11 cellular contexts compared by ENCODE assay signal in the genomic region with DNA sequence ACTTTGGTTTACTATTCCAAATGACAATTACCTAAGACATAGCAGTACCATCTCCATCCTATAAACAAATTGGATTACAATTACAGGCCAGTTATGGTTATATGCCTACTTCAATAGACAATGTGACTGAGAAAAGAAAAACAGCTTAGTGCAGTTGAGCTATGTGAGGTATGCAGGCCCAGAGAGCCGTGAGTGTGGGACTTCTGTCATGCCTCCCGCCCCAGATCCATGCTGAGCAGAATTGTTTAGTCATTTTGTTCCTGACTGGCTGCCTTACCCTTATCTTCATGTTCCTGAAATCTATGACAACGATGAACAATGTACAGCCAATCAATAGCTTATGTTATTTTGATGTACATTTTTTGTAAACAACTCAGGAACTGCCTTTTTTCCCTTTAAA. TPM values are rescaled to one million over a fixed set of nuclear protein-coding genes. Genes with fewer than 3 reads are reported as not detected.
DNase-seq lines count a peak whose midpoint lies in the region; ATAC-seq and TF ChIP-seq lines count a peak whose summit lies in the region.
"Had no signal": no experiment of that assay in that cellular context is flagged by ENCODE, and none has a peak within 500 bp of the region (broad histone marks: within the 10 kb centered on the region; RNA-seq: fewer than 3 reads in every experiment).

No MANE protein-coding gene starts in this region.

- POLR2A ChIA-PET in CD4-positive, alpha-beta memory T cell (lab: Charles Lee; ENCODE audit: partially characterized antibody) = no interaction called here

- CTCF ChIA-PET in CD4-positive, alpha-beta memory T cell (lab: Charles Lee; ENCODE audit: partially characterized antibody) = no interaction called here

- no peak overlapping the region for H3K4me3 Mint-ChIP-seq in CD4-positive, alpha-beta memory T cell
- no peak overlapping the region for H3K4me3 Mint-ChIP-seq in activated T-helper 2 cell treated with anti-CD3 and anti-CD28 coated beads, Interferon-gamma antibody, Interleukin-2, Interleukin-4, amounts not matched to agents 10 μg/mL and 5 μg/mL and 100 μg/mL, durations not matched to agents 14 hours and 24 hours and 36 hours (ENCODE audit: low read depth)
- no peak overlapping the region for H3K4me3 Mint-ChIP-seq in osteocyte (ENCODE audit: unreplicated experiment)

- TF ChIP-seq CTCF in heart left ventricle (IDR thresholded peaks at IDR 0.05) = no peak
- TF ChIP-seq CTCF in osteocyte (IDR thresholded peaks at IDR 0.05) = no peak

- TF ChIP-seq POLR2A in heart left ventricle (IDR thresholded peaks at IDR 0.05) = no peak

- no peaks in the 10 kb centered on the region for H3K9me3 ChIP-seq in CD4-positive, alpha-beta memory T cell (ENCODE audit: control insufficient read depth in 1 of 2, low read length in 2 of 2)
- no peaks in the 10 kb centered on the region for H3K9me3 ChIP-seq in heart left ventricle

- no peaks in the 10 kb centered on the region for H3K27me3 ChIP-seq in CD4-positive, alpha-beta memory T cell (ENCODE audit: insufficient read depth, low read length)
- no peaks in the 10 kb centered on the region for H3K27me3 ChIP-seq in heart left ventricle

- H3K27ac Mint-ChIP-seq in CD4-positive, alpha-beta memory T cell = peak overlapping the region in 4 of 7 donors; percentile 8 to 66 (median 22)
- peak overlapping the region; percentile 30 for H3K27ac Mint-ChIP-seq in activated T-helper 2 cell treated with anti-CD3 and anti-CD28 coated beads, Interferon-gamma antibody, Interleukin-2, Interleukin-4, amounts not matched to agents 10 μg/mL and 5 μg/mL and 100 μg/mL, durations not matched to agents 14 hours and 24 hours and 36 hours
- peak overlapping the region; percentile 75 for H3K27ac Mint-ChIP-seq in osteocyte (ENCODE audit: unreplicated experiment)

- no peak for DNase-seq in CD4-positive, alpha-beta memory T cell
- DNase-seq in activated T-helper 2 cell treated with anti-CD3 and anti-CD28 coated beads, Interferon-gamma antibody, Interleukin-2, Interleukin-4, amounts not matched to agents 10 μg/mL and 5 μg/mL and 100 μg/mL, durations not matched to agents 14 hours and 24 hours and 36 hours (ENCODE audit: low spot score) = no peak
- peak in 2 of 5 donors; percentile 22 to 39 for DNase-seq in heart left ventricle
- DNase-seq in osteocyte (ENCODE audit: extremely low spot score, unreplicated experiment) = no peak
- DNase-seq in NCI-H1092 (lab: John Stamatoyannopoulos, UW) = no peak
- DNase-seq in SHP77 (lab: John Stamatoyannopoulos, UW) = no peak
- DNase-seq: central memory CD4-positive, alpha-beta T cell; Kasumi-1; stimulated activated CD4-positive, alpha-beta T cell treated with anti-CD3 and anti-CD28 coated beads, Interleukin-2, amount 100 ng/mL, for 24 hours had no signal

- no peaks in the 10 kb centered on the region for H3K27me3 Mint-ChIP-seq in CD4-positive, alpha-beta memory T cell
- H3K27me3 Mint-ChIP-seq in activated T-helper 2 cell treated with anti-CD3 and anti-CD28 coated beads, Interferon-gamma antibody, Interleukin-2, Interleukin-4, amounts not matched to agents 10 μg/mL and 5 μg/mL and 100 μg/mL, durations not matched to agents 14 hours and 24 hours and 36 hours (ENCODE audit: low read depth) = no peaks in the 10 kb centered on the region
- no peaks in the 10 kb centered on the region for H3K27me3 Mint-ChIP-seq in osteocyte (ENCODE audit: unreplicated experiment)

- H3K36me3 Mint-ChIP-seq in CD4-positive, alpha-beta memory T cell = peaks cover 18 to 35% of the 10 kb centered on the region in 2 donors
- H3K36me3 Mint-ChIP-seq in activated T-helper 2 cell treated with anti-CD3 and anti-CD28 coated beads, Interferon-gamma antibody, Interleukin-2, Interleukin-4, amounts not matched to agents 10 μg/mL and 5 μg/mL and 100 μg/mL, durations not matched to agents 14 hours and 24 hours and 36 hours (ENCODE audit: low read depth) = peaks cover 51% of the 10 kb centered on the region
- H3K36me3 Mint-ChIP-seq in osteocyte (ENCODE audit: unreplicated experiment) = peaks cover 9% of the 10 kb centered on the region

- H3K4me1 Mint-ChIP-seq in CD4-positive, alpha-beta memory T cell = peaks cover 17 to 39% (median 25%) of the 10 kb centered on the region in 4 donors
- peaks cover 17% of the 10 kb centered on the region for H3K4me1 Mint-ChIP-seq in activated T-helper 2 cell treated with anti-CD3 and anti-CD28 coated beads, Interferon-gamma antibody, Interleukin-2, Interleukin-4, amounts not matched to agents 10 μg/mL and 5 μg/mL and 100 μg/mL, durations not matched to agents 14 hours and 24 hours and 36 hours (ENCODE audit: low read depth)
- peaks cover 22% of the 10 kb centered on the region for H3K4me1 Mint-ChIP-seq in osteocyte (ENCODE audit: unreplicated experiment)

- no peak overlapping the region for H3K4me3 ChIP-seq in CD4-positive, alpha-beta memory T cell (ENCODE audit: low read length in 2 of 2)
- H3K4me3 ChIP-seq in heart left ventricle = no peak overlapping the region

- H3K4me1 ChIP-seq in CD4-positive, alpha-beta memory T cell (ENCODE audit: insufficient read depth, low read length) = no peaks in the 10 kb centered on the region
- H3K4me1 ChIP-seq in heart left ventricle = peaks cover 0 to 27% (median 8%) of the 10 kb centered on the region in 12 donors

- intact Hi-C loops in CD4-positive, alpha-beta memory T cell (cut with micrococcal nuclease) = no loop called here
- intact Hi-C loops in activated T-helper 2 cell treated with anti-CD3 and anti-CD28 coated beads, Interferon-gamma antibody, Interleukin-2, Interleukin-4, amounts not matched to agents 10 μg/mL and 5 μg/mL and 100 μg/mL, durations not matched to agents 14 hours and 24 hours and 36 hours (cut with micrococcal nuclease) = no loop called here
- intact Hi-C loops in heart left ventricle (cut with DNase I) = no loop called here

- H3K9me3 Mint-ChIP-seq in CD4-positive, alpha-beta memory T cell = no peaks in the 10 kb centered on the region
- no peaks in the 10 kb centered on the region for H3K9me3 Mint-ChIP-seq in activated T-helper 2 cell treated with anti-CD3 and anti-CD28 coated beads, Interferon-gamma antibody, Interleukin-2, Interleukin-4, amounts not matched to agents 10 μg/mL and 5 μg/mL and 100 μg/mL, durations not matched to agents 14 hours and 24 hours and 36 hours
- H3K9me3 Mint-ChIP-seq in osteocyte (ENCODE audit: unreplicated experiment) = no peaks in the 10 kb centered on the region

- WGBS in heart left ventricle, 4 donors = 33 to 40% (median 36%) methylated on average over 3 of the region's 3 CpGs

- no peak overlapping the region for H3K27ac ChIP-seq in CD4-positive, alpha-beta memory T cell (ENCODE audit: low read depth, low read length)
- peak overlapping the region in 10 of 12 donors; percentile 23 to 72 (median 48) for H3K27ac ChIP-seq in heart left ventricle

- peaks cover 7% of the 10 kb centered on the region for H3K36me3 ChIP-seq in CD4-positive, alpha-beta memory T cell (ENCODE audit: insufficient read depth, low read length)
- peaks cover 0 to 42% (median 9%) of the 10 kb centered on the region in 9 donors for H3K36me3 ChIP-seq in heart left ventricle

- ATAC-seq in heart left ventricle (peak; percentile 72 to 92 (median 82)), GM21529 (IDR thresholded peaks at IDR 0.05; ENCODE audit: unreplicated experiment) (no peak), GM21619 (IDR thresholded peaks at IDR 0.05; ENCODE audit: unreplicated experiment) (no peak)

RNA-seq across cellular contexts. Expression of gene LARP4B, which starts 21.7 kb away (rescaled TPM):
- 10 to 100 TPM; 94.9 to 99.7 TPM for total RNA-seq in CD4-positive, alpha-beta memory T cell
- 10 to 100 TPM; 13.0 to 28.9 TPM for polyA plus RNA-seq in CD4-positive, alpha-beta memory T cell
- 137 and 152 TPM in 2 replicates for total RNA-seq in activated T-helper 2 cell treated with anti-CD3 and anti-CD28 coated beads, Interferon-gamma antibody, Interleukin-2, Interleukin-4, amounts not matched to agents 10 μg/mL and 5 μg/mL and 100 μg/mL, durations not matched to agents 14 hours and 24 hours and 36 hours
- total RNA-seq in heart left ventricle (10 to 100 TPM; 26.8 to 81.1 (median 64.8) TPM), osteocyte (79.6 and 80.9 TPM in 2 replicates)
- 10 to 100 TPM; 20.1 to 23.1 TPM for polyA plus RNA-seq in heart left ventricle

Comparison
In these comparisons a context has a peak if more than half of its experiments do, and no peak if none do; other contexts are left out.
1. H3K27ac Mint-ChIP-seq: peak in every context shown above with its lines; median percentile 75 in osteocyte; 30 in activated T-helper 2 cell treated with anti-CD3 and anti-CD28 coated beads, Interferon-gamma antibody, Interleukin-2, Interleukin-4, amounts not matched to agents 10 μg/mL and 5 μg/mL and 100 μg/mL, durations not matched to agents 14 hours and 24 hours and 36 hours; 22 in CD4-positive, alpha-beta memory T cell.
2. ATAC-seq: peak in heart left ventricle (4 of 4); none in GM21529 (single experiment) and GM21619 (single experiment).